In genomic region chr12:69553626-69554248, GRCh38 we compare ENCODE assay signal across 11 cellular contexts. TPM values are rescaled to one million over a fixed set of nuclear protein-coding genes. Genes with fewer than 3 reads are reported as not detected.
DNase-seq lines count a peak whose midpoint lies in the region; ATAC-seq and TF ChIP-seq lines count a peak whose summit lies in the region.
"Had no signal": no experiment of that assay in that cellular context is flagged by ENCODE, and none has a peak within 500 bp of the region (broad histone marks: within the 10 kb centered on the region; RNA-seq: fewer than 3 reads in every experiment).

No MANE protein-coding gene starts in this region.

- ATAC-seq in HG03159 (IDR thresholded peaks at IDR 0.05; ENCODE audit: unreplicated experiment): no peak
- ATAC-seq: left colon had no signal

- H3K4me1 ChIP-seq in testis: no peaks in the 10 kb centered on the region

- H3K27me3 ChIP-seq in testis: no peaks in the 10 kb centered on the region

- intact Hi-C loops in testis (cut with DNase I; ENCODE audit: low total_unique reads): no loop called here

- 46 to 50% methylated on average over 2 of the region's 2 CpGs for WGBS in testis, 2 donors

- H3K4me3 ChIP-seq in fibroblast of villous mesenchyme (ENCODE audit: low read depth, low read length) (no peak overlapping the region), testis (no peak overlapping the region)

- no peak overlapping the region for H3K27ac ChIP-seq in testis

- H3K36me3 ChIP-seq in testis (ENCODE audit: low read depth, missing control alignments): no peaks in the 10 kb centered on the region

- DNase-seq in NCI-H1092 treated with DMSO at 0.1 percent for 48 hours (lab: John Stamatoyannopoulos, UW) (peak; percentile 1), NCI-H1092 (lab: John Stamatoyannopoulos, UW) (no peak), RPMI8226 (peak; percentile 69), fibroblast of villous mesenchyme (ENCODE audit: low read depth) (peak; percentile 66), testis (peak; percentile 28), activated gamma-delta T cell treated with Interleukin-2 at 50 U/mL for 16 hours (no peak), iPS-NIHi7 (ENCODE audit: extremely low spot score) (no peak)
- DNase-seq: 8988T, left colon, NCI-H524 treated with DMSO at 0.1 percent for 48 hours had no signal

- TF ChIP-seq CTCF in fibroblast of villous mesenchyme (IDR thresholded peaks at IDR 0.05; ENCODE audit: insufficient read depth, low read depth, low read length): no peak
- no peak for TF ChIP-seq CTCF in testis (IDR thresholded peaks at IDR 0.05)

- TF ChIP-seq POLR2A in testis (IDR thresholded peaks at IDR 0.05): no peak

- H3K9me3 ChIP-seq in testis: no peaks in the 10 kb centered on the region

RNA-seq across cellular contexts. Expression of gene CCT2, which starts 31.5 kb away (rescaled TPM):
- total RNA-seq in fibroblast of villous mesenchyme (250 and 330 TPM in 2 replicates), testis (100 to 1,000 TPM; 213 to 248 TPM)
- 401 TPM for polyA plus RNA-seq in testis (ENCODE audit: insufficient read depth, low read depth, low replicate concordance)

RNA-seq across cellular contexts. Expression of gene LRRC10, which starts 57.0 kb away (rescaled TPM):
- not detected in 2 replicates for total RNA-seq in fibroblast of villous mesenchyme
- under 1 TPM in 1 of 2 donors, not detected in 1; 0.12 TPM for total RNA-seq in testis
- not detected for polyA plus RNA-seq in testis (ENCODE audit: insufficient read depth, low read depth, low replicate concordance)
- total RNA-seq: left colon had no signal

Comparison
In these comparisons a context has a peak if more than half of its experiments do, and no peak if none do; other contexts are left out.
1. DNase-seq: peak in NCI-H1092 treated with DMSO at 0.1 percent for 48 hours (single experiment), RPMI8226 (single experiment), fibroblast of villous mesenchyme (single experiment) and testis (single experiment); none in NCI-H1092 (single experiment), activated gamma-delta T cell treated with Interleukin-2 at 50 U/mL for 16 hours (single experiment) and iPS-NIHi7 (single experiment).